ENCODE assay signal across 19 cellular contexts in the genomic region with DNA sequence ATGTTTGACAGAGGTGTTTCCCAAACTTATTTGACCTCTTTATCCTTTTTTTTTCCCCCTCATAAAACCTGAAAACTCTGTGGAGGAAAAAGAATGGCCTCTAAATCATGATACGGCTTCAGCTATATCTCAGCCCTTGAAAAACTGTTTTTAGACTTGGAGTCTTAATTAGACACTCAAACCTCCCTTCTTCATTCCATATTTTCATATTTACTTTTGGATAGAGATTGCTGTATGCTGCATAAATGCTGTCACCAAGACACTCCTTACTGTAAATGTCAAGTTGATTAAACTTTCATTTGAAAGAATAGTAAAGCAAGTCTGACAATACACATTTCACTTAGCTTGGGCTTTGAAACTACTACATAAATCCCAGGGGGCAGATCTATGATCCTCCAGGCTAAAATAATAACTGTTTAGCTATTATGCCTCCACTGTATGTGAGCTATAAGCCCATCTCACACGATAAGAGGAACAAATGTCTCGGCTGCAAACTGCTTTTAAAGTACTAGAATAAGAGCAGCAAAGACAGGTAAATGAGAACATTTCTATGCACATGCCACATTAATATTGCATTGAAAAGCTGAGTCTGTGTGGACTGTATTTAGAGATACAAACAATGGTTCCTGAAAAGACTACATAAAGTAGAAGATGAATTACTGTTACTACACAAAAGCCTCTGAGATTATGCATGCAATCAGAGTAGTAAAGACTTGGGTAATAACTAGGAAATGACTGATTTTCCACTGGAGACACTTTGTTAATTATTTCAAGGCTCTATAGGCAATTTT.
"Had no signal": no experiment of that assay in that cellular context is flagged by ENCODE, and none has a peak within 500 bp of the region (broad histone marks: within the 10 kb centered on the region; RNA-seq: fewer than 3 reads in every experiment).

No MANE protein-coding gene starts in this region.

- H3K27me3 ChIP-seq: gastrocnemius medialis, left lung, thyroid gland had no signal

- H3K9me3 ChIP-seq: gastrocnemius medialis, thyroid gland had no signal

- H3K4me3 ChIP-seq: gastrocnemius medialis, left lung, thyroid gland had no signal

- H3K4me1 ChIP-seq: gastrocnemius medialis, left lung had no signal

- ATAC-seq: activated CD8-positive, alpha-beta memory T cell treated with anti-CD3 and anti-CD28 coated beads, Interleukin-2, amount 10 ng/mL, durations not matched to agents 7 days and 5 days; esophagus mucosa; gastrocnemius medialis; left lung had no signal

- H3K36me3 ChIP-seq: gastrocnemius medialis, left lung, thyroid gland had no signal

- H3K27ac ChIP-seq: gastrocnemius medialis, left lung, thyroid gland had no signal

- FAIRE-seq: bronchial epithelial cell, endometrium, kidney had no signal

- DNase-seq: activated CD4-positive, alpha-beta memory T cell treated with anti-CD3 and anti-CD28 coated beads, Interleukin-2, amount 10 ng/mL, durations not matched to agents 7 days and 5 days; activated CD4-positive, alpha-beta T cell treated with anti-CD3 and anti-CD28 coated beads for 48 hours; activated CD4-positive, CD25-positive, alpha-beta regulatory T cell; activated CD8-positive, alpha-beta memory T cell treated with anti-CD3 and anti-CD28 coated beads, Interleukin-2, amount 10 ng/mL, durations not matched to agents 7 days and 5 days; cerebellar nuclear complex; cortex of kidney; gastrocnemius medialis; head of caudate nucleus; kidney; left lung; midbrain; stimulated activated CD4-positive, alpha-beta T cell treated with anti-CD3 and anti-CD28 coated beads, Interleukin-12 subunit alpha, Interleukin-12 subunit beta, amount 100 ng/mL, for 4 hours; stimulated activated CD4-positive, alpha-beta T cell treated with anti-CD3 and anti-CD28 coated beads, Interleukin-1b, Interleukin-23, amount 100 ng/mL, for 48 hours; stimulated activated CD8-positive, alpha-beta memory T cell treated with anti-CD3 and anti-CD28 coated beads, Interleukin-4, amount 100 ng/mL, for 48 hours; stimulated activated naive CD4-positive, alpha-beta T cell; thyroid gland had no signal
